18 cellular contexts compared by ENCODE assay signal in genomic region chr2:143125647-143126046, GRCh38.
DNase-seq lines count a peak whose midpoint lies in the region; ATAC-seq lines count a peak whose summit lies in the region.
"Had no signal": no experiment of that assay in that cellular context is flagged by ENCODE, and none has a peak within 500 bp of the region (broad histone marks: within the 10 kb centered on the region; RNA-seq: fewer than 3 reads in every experiment).

No MANE protein-coding gene starts in this region.

- no peaks in the 10 kb centered on the region for H3K27me3 Mint-ChIP-seq in activated naive CD4-positive, alpha-beta T cell treated with anti-CD3 and anti-CD28 coated beads, Interleukin-2, amount 50 U/mL, for 24 hours
- H3K27me3 Mint-ChIP-seq in stimulated activated naive CD8-positive, alpha-beta T cell treated with anti-CD3 and anti-CD28 coated beads, Interleukin-15, amount 100 ng/mL, for 72 hours = no peaks in the 10 kb centered on the region

- peaks cover 15% of the 10 kb centered on the region for H3K4me1 Mint-ChIP-seq in activated naive CD4-positive, alpha-beta T cell treated with anti-CD3 and anti-CD28 coated beads, Interleukin-2, amount 50 U/mL, for 24 hours
- H3K4me1 Mint-ChIP-seq in stimulated activated naive CD8-positive, alpha-beta T cell treated with anti-CD3 and anti-CD28 coated beads, Interleukin-15, amount 100 ng/mL, for 72 hours = peaks cover 7% of the 10 kb centered on the region

- no peaks in the 10 kb centered on the region for H3K36me3 Mint-ChIP-seq in activated naive CD4-positive, alpha-beta T cell treated with anti-CD3 and anti-CD28 coated beads, Interleukin-2, amount 50 U/mL, for 24 hours
- H3K36me3 Mint-ChIP-seq: neural progenitor cell had no signal

- DNase-seq in activated naive CD4-positive, alpha-beta T cell treated with anti-CD3 and anti-CD28 coated beads, Interleukin-2, amount 50 U/mL, for 16 hours = no peak
- DNase-seq in MV-4-11 (lab: John Stamatoyannopoulos, UW) = peak; percentile 5
- DNase-seq in brain pericyte (ENCODE audit: low read depth, low spot score) = peak; percentile 8
- no peak for DNase-seq in stimulated activated naive CD8-positive, alpha-beta T cell treated with anti-CD3 and anti-CD28 coated beads, Interleukin-15, amount 100 ng/mL, for 72 hours
- DNase-seq in GM19240 (ENCODE audit: insufficient read length, low spot score) = no peak
- no peak for DNase-seq in KBM-7
- DNase-seq: activated gamma-delta T cell treated with Interleukin-2 at 50 U/mL for 16 hours, GOT3, head of caudate nucleus, left lung, midbrain, NCI-H82, psoas muscle, SHP77 treated with DMSO at 0.1 percent for 48 hours, spleen had no signal

- H3K4me3 Mint-ChIP-seq in activated naive CD4-positive, alpha-beta T cell treated with anti-CD3 and anti-CD28 coated beads, Interleukin-2, amount 50 U/mL, for 24 hours = peak overlapping the region; percentile 62
- H3K4me3 Mint-ChIP-seq in stimulated activated naive CD8-positive, alpha-beta T cell treated with anti-CD3 and anti-CD28 coated beads, Interleukin-15, amount 100 ng/mL, for 72 hours = peak overlapping the region; percentile 43 to 64
- H3K4me3 Mint-ChIP-seq: neural progenitor cell had no signal

- in situ Hi-C loops in KBM-7 (cut with MboI; ENCODE audit: low pct_unique_long_range_greater_than_20kb, low sequenced_read_pairs) = no loop called here

- H3K27ac Mint-ChIP-seq in activated naive CD4-positive, alpha-beta T cell treated with anti-CD3 and anti-CD28 coated beads, Interleukin-2, amount 50 U/mL, for 24 hours = peak overlapping the region; percentile 80
- H3K27ac Mint-ChIP-seq in stimulated activated naive CD8-positive, alpha-beta T cell treated with anti-CD3 and anti-CD28 coated beads, Interleukin-15, amount 100 ng/mL, for 72 hours = peak overlapping the region; percentile 10 to 74
- H3K27ac Mint-ChIP-seq: neural progenitor cell had no signal

- no peaks in the 10 kb centered on the region for H3K9me3 Mint-ChIP-seq in activated naive CD4-positive, alpha-beta T cell treated with anti-CD3 and anti-CD28 coated beads, Interleukin-2, amount 50 U/mL, for 24 hours
- H3K9me3 Mint-ChIP-seq in stimulated activated naive CD8-positive, alpha-beta T cell treated with anti-CD3 and anti-CD28 coated beads, Interleukin-15, amount 100 ng/mL, for 72 hours = no peaks in the 10 kb centered on the region
- H3K9me3 Mint-ChIP-seq: neural progenitor cell had no signal

- ATAC-seq in stimulated activated naive CD8-positive, alpha-beta T cell treated with anti-CD3 and anti-CD28 coated beads, Interleukin-15, amount 100 ng/mL, for 72 hours = no peak
- ATAC-seq in GM19023 (IDR thresholded peaks at IDR 0.05; ENCODE audit: unreplicated experiment) = no peak
- ATAC-seq: left lung, psoas muscle had no signal

Comparison
In these comparisons a context has a peak if more than half of its experiments do, and no peak if none do; other contexts are left out.
1. DNase-seq: peak in MV-4-11 (single experiment) and brain pericyte (single experiment); none in activated naive CD4-positive, alpha-beta T cell treated with anti-CD3 and anti-CD28 coated beads, Interleukin-2, amount 50 U/mL, for 16 hours (single experiment), stimulated activated naive CD8-positive, alpha-beta T cell treated with anti-CD3 and anti-CD28 coated beads, Interleukin-15, amount 100 ng/mL, for 72 hours (0 of 2), GM19240 (single experiment) and KBM-7 (single experiment).